Comparison of ENCODE assay signal across 8 cellular contexts in genomic region chr16:30628628-30629342, GRCh38. TPM values are rescaled to one million over a fixed set of nuclear protein-coding genes. Genes with fewer than 3 reads are reported as not detected.
DNase-seq lines count a peak whose midpoint lies in the region; ATAC-seq, FAIRE-seq and TF ChIP-seq lines count a peak whose summit lies in the region.

No MANE protein-coding gene starts in this region.

- no peaks in the 10 kb centered on the region for H3K36me3 Mint-ChIP-seq in GM23338 (ENCODE audit: low read depth)
- H3K36me3 Mint-ChIP-seq in WTC11 = no peaks in the 10 kb centered on the region

- H3K27me3 Mint-ChIP-seq in GM23338 (ENCODE audit: insufficient read depth, low read depth, poor library complexity) (peaks cover 15% of the 10 kb centered on the region), WTC11 (ENCODE audit: low read depth) (peaks cover 24% of the 10 kb centered on the region)

- H3K27ac ChIP-seq in GM23338 (ENCODE audit: low read depth) = no peak overlapping the region

- ATAC-seq in GM23338 = peak; percentile 94
- peak; percentile 95 for ATAC-seq in WTC11
- ATAC-seq in left lobe of liver = peak; percentile 99
- ATAC-seq in HG03045 (IDR thresholded peaks at IDR 0.05; ENCODE audit: unreplicated experiment) = no peak

- no peaks in the 10 kb centered on the region; the same call in 2 of the 3 replicates for H3K9me3 Mint-ChIP-seq in GM23338
- no peaks in the 10 kb centered on the region for H3K9me3 Mint-ChIP-seq in WTC11

- H3K4me1 ChIP-seq in GM23338 (ENCODE audit: insufficient read depth) = no peaks in the 10 kb centered on the region

- H3K4me1 Mint-ChIP-seq in GM23338 (no peaks in the 10 kb centered on the region), WTC11 (0 out of 2 replicates have a peak, but pooled peaks cover 2% of the 10 kb centered on the region)

- no peak overlapping the region for H2AFZ ChIP-seq in GM23338

- CTCF ChIA-PET in WTC11 (lab: Charles Lee) = interaction anchor here (0.6 to 8.3 kb wide), 27 partner anchors 9 to 537 kb away, joined by 3 to 58 read pairs (median 3); partner anchors contain the start of genes DCTPP1, PRR14, TBC1D10B and ZNF48

- FAIRE-seq in bronchial epithelial cell (lab: Jason Lieb, UNC) = no peak

- DNase-seq in AG20443 (ENCODE audit: low spot score) (peak; percentile 81), GM23338 (ENCODE audit: low spot score) (peak; percentile 91), NCI-H2227 (lab: John Stamatoyannopoulos, UW; ENCODE audit: unreplicated experiment) (peak; percentile 82), WTC11 (ENCODE audit: low spot score) (peak; percentile 94), bronchial epithelial cell (ENCODE audit: low read depth) (peak; percentile 68), left lobe of liver (ENCODE audit: low spot score) (peak; percentile 87)
- peak; percentile 96 to 97 for DNase-seq in stimulated activated CD4-positive, alpha-beta T cell treated with anti-CD3 and anti-CD28 coated beads, Interleukin-2, amount 100 ng/mL, for 24 hours

- no peaks in the 10 kb centered on the region for H3K79me2 ChIP-seq in GM23338 (replicated peaks; ENCODE audit: insufficient read depth)

- TF ChIP-seq CTCF in GM23338 (conservative IDR thresholded peaks at IDR 0.05; ENCODE audit: low read depth in 2 of 2) = peak; percentile 87 to 91
- TF ChIP-seq CTCF in WTC11 (IDR thresholded peaks at IDR 0.05) = peak; percentile 71
- peak; percentile 90 for TF ChIP-seq CTCF in bronchial epithelial cell (IDR thresholded peaks at IDR 0.05; ENCODE audit: insufficient read depth, low read length, severe bottlenecking)

- H3K4me2 ChIP-seq in GM23338 = no peak overlapping the region

- H3F3A ChIP-seq in GM23338 (replicated peaks; ENCODE audit: low read depth) = no peaks in the 10 kb centered on the region

- H3K27me3 ChIP-seq in GM23338 (ENCODE audit: insufficient read depth) (no peaks in the 10 kb centered on the region), bronchial epithelial cell (ENCODE audit: control insufficient read depth, insufficient read depth, low read length) (no peaks in the 10 kb centered on the region)

- H3K9me2 ChIP-seq in GM23338 (ENCODE audit: insufficient read depth) = no peaks in the 10 kb centered on the region

- H3K4me3 ChIP-seq in GM23338 (no peak overlapping the region), bronchial epithelial cell (ENCODE audit: low read depth, low read length) (no peak overlapping the region)

- H4K20me1 ChIP-seq in GM23338 (replicated peaks; ENCODE audit: insufficient read depth) = no peaks in the 10 kb centered on the region

- H3K36me3 ChIP-seq in GM23338 (ENCODE audit: insufficient read depth) = no peaks in the 10 kb centered on the region
- no peaks in the 10 kb centered on the region for H3K36me3 ChIP-seq in bronchial epithelial cell (ENCODE audit: control insufficient read depth, insufficient read depth, low read length)

- POLR2A ChIA-PET in WTC11 (lab: Charles Lee) = no interaction called here

- no peak overlapping the region for H3K4me3 Mint-ChIP-seq in GM23338
- H3K4me3 Mint-ChIP-seq in WTC11 = no peak overlapping the region

- H3K27ac Mint-ChIP-seq in GM23338 (no peak overlapping the region), WTC11 (no peak overlapping the region)

TF ChIP-seq in GM23338, 12 proteins besides CTCF, POLR2A, EP300 and RAD21:
- TF ChIP-seq ETS1 (IDR thresholded peaks at IDR 0.05) = 0 out of 2 replicates have a peak, but pooled peaks have one; percentile 16
- TF ChIP-seq ZNF331 (CRISPR knock-in tag; IDR thresholded peaks at IDR 0.05; ENCODE audit: low read depth) = no peak
- no peak for TF ChIP-seq EZH2 (IDR thresholded peaks at IDR 0.05; ENCODE audit: low read depth, unreplicated experiment)
TF ChIP-seq in GM23338: peak in this region for 1.

TF ChIP-seq in WTC11, 78 proteins besides CTCF, POLR2A, EP300 and RAD21:
- no peak for TF ChIP-seq ZBTB21 (CRISPR knock-in tag; IDR thresholded peaks at IDR 0.05; ENCODE audit: borderline replicate concordance)
- 0 out of 2 replicates have a peak, but pooled peaks have one; percentile 50 for TF ChIP-seq NR2C2 (CRISPR knock-in tag; IDR thresholded peaks at IDR 0.05)

RNA-seq across cellular contexts. Expression of gene ZNF689, which starts 18.6 kb away (rescaled TPM):
- total RNA-seq in GM23338 (2014; rRNA removed; shearing (Covaris generic)) = 13.4 and 16.7 TPM in 2 replicates
- 5.3 and 5.9 TPM in 2 replicates for polyA plus RNA-seq in GM23338 (2016; fragmentation: Nextera tagmentation; extraction: Ambion mirVana)
- total RNA-seq in WTC11 (2021) = 13.2 to 16.3 TPM (median 15.9 TPM) in 3 replicates
- 2.2 and 2.6 TPM in 2 replicates for total RNA-seq in bronchial epithelial cell
- total RNA-seq in left lobe of liver = 4.9 TPM

RNA-seq across cellular contexts. Expression of gene PRR14, which starts 22.0 kb away (rescaled TPM):
- 4.6 and 8.9 TPM in 2 replicates for total RNA-seq in GM23338 (2014; rRNA removed; shearing (Covaris generic))
- 12.7 and 13.0 TPM in 2 replicates for polyA plus RNA-seq in GM23338 (2016; fragmentation: Nextera tagmentation; extraction: Ambion mirVana)
- 21.9 to 24.3 TPM (median 22.0 TPM) in 3 replicates for total RNA-seq in WTC11 (2021)
- total RNA-seq in bronchial epithelial cell = 2.6 and 7.8 TPM in 2 replicates
- 24.2 TPM for total RNA-seq in left lobe of liver

RNA-seq across cellular contexts. Expression of gene FBRS, which starts 29.4 kb away (rescaled TPM):
- total RNA-seq in GM23338 (2014; rRNA removed; shearing (Covaris generic)) = 5.2 and 7.2 TPM in 2 replicates
- 2.3 and 2.7 TPM in 2 replicates for polyA plus RNA-seq in GM23338 (2016; fragmentation: Nextera tagmentation; extraction: Ambion mirVana)
- total RNA-seq in WTC11 (2021) (18.9 to 23.2 TPM (median 19.9 TPM) in 3 replicates), bronchial epithelial cell (7.9 and 13.8 TPM in 2 replicates), left lobe of liver (22.7 TPM)

RNA-seq across cellular contexts. Expression of gene ZNF785, which starts 43.3 kb away (rescaled TPM):
- total RNA-seq in GM23338 (2014; rRNA removed; shearing (Covaris generic)) = 7.1 and 7.5 TPM in 2 replicates
- polyA plus RNA-seq in GM23338 (2016; fragmentation: Nextera tagmentation; extraction: Ambion mirVana) = 4.9 and 5.4 TPM in 2 replicates
- 15.4 to 16.5 TPM (median 16.0 TPM) in 3 replicates for total RNA-seq in WTC11 (2021)
- total RNA-seq in bronchial epithelial cell = 4.4 and 5.3 TPM in 2 replicates
- 11.8 TPM for total RNA-seq in left lobe of liver

RNA-seq across cellular contexts. Expression of gene ZNF688, which starts 57.3 kb away (rescaled TPM):
- total RNA-seq in GM23338 (2014; rRNA removed; shearing (Covaris generic)) = 1.3 and 4.0 TPM in 2 replicates
- polyA plus RNA-seq in GM23338 (2016; fragmentation: Nextera tagmentation; extraction: Ambion mirVana) = 4.4 and 6.2 TPM in 2 replicates
- total RNA-seq in WTC11 (2021) = 4.2 to 6.0 TPM (median 4.9 TPM) in 3 replicates
- total RNA-seq in bronchial epithelial cell = 4.5 and 12.7 TPM in 2 replicates
- 8.8 TPM for total RNA-seq in left lobe of liver
